ENCODE assay signal across 1 cellular context in the genomic region with DNA sequence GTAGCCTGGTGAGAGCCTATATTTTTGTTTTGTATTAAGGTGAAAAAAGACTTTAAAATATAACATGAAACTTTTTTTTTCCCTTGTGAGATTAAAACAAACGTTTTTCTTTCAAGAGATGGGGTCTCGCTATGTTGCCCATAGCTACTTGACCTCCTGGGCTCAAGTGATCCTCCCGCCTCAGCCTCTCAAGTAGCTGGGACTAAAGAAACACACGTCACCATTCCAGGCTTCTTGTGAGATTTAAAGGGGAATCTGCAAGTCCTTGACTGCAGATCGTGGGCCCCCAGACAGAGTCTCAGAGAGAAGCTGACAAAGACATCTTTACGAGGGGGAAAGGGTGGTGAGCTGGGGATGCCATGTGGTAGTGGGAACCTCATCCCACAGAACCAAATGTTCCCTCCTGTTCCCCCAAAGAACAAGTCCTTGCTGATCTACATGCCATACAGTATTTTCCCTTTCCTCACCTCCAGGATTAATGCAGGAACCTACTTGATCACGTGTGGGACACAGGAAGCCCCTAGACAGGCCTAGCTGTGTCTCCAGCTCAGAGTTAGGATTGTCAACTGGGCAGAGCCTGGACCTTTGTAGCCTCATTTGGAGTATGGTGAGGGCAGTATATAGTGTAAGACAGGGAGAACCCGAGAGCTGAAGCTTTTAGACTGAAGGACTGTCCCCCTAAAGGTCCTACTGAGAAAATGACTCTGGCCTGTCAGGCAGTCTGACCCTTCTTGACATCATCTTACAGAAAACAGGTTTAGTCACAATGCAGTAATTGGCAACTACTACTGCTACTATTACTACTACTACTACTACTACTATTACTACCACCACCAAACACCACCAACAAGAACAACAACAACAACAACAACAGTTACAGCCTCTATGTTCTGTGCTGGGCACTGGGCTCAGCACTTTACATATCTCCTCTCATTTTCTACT.
TF ChIP-seq lines count a peak whose summit lies in the region.

No MANE protein-coding gene starts in this region.

TF ChIP-seq in HepG2, 621 proteins besides CTCF, POLR2A, EP300 and RAD21 (continued from another document):
- TF ChIP-seq, protein P1, sequence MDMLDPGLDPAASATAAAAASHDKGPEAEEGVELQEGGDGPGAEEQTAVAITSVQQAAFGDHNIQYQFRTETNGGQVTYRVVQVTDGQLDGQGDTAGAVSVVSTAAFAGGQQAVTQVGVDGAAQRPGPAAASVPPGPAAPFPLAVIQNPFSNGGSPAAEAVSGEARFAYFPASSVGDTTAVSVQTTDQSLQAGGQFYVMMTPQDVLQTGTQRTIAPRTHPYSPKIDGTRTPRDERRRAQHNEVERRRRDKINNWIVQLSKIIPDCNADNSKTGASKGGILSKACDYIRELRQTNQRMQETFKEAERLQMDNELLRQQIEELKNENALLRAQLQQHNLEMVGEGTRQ (IDR thresholded peaks at IDR 0.05; ENCODE audit: low read depth, low read length) = 0 out of 2 replicates have a peak, but pooled peaks have one; percentile 10
- TF ChIP-seq, protein P1 (CRISPR knock-in tag; IDR thresholded peaks at IDR 0.05; ENCODE audit: borderline replicate concordance) = peak; percentile 61; the same call in 1 of the 2 replicates
- TF ChIP-seq, protein P2, sequence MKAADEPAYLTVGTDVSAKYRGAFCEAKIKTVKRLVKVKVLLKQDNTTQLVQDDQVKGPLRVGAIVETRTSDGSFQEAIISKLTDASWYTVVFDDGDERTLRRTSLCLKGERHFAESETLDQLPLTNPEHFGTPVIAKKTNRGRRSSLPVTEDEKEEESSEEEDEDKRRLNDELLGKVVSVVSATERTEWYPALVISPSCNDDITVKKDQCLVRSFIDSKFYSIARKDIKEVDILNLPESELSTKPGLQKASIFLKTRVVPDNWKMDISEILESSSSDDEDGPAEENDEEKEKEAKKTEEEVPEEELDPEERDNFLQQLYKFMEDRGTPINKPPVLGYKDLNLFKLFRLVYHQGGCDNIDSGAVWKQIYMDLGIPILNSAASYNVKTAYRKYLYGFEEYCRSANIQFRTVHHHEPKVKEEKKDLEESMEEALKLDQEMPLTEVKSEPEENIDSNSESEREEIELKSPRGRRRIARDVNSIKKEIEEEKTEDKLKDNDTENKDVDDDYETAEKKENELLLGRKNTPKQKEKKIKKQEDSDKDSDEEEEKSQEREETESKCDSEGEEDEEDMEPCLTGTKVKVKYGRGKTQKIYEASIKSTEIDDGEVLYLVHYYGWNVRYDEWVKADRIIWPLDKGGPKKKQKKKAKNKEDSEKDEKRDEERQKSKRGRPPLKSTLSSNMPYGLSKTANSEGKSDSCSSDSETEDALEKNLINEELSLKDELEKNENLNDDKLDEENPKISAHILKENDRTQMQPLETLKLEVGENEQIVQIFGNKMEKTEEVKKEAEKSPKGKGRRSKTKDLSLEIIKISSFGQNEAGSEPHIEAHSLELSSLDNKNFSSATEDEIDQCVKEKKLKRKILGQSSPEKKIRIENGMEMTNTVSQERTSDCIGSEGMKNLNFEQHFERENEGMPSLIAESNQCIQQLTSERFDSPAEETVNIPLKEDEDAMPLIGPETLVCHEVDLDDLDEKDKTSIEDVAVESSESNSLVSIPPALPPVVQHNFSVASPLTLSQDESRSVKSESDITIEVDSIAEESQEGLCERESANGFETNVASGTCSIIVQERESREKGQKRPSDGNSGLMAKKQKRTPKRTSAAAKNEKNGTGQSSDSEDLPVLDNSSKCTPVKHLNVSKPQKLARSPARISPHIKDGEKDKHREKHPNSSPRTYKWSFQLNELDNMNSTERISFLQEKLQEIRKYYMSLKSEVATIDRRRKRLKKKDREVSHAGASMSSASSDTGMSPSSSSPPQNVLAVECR (CRISPR knock-in tag; IDR thresholded peaks at IDR 0.05; ENCODE audit: borderline replicate concordance) = 0 out of 2 replicates have a peak, but pooled peaks have one; percentile 6
- no peak for TF ChIP-seq ZZZ3 (CRISPR knock-in tag; IDR thresholded peaks at IDR 0.05; ENCODE audit: borderline replicate concordance)
- TF ChIP-seq ASH2L (IDR thresholded peaks at IDR 0.05; ENCODE audit: insufficient read length, low read depth, low read length) = peak; percentile 60
- no peak for TF ChIP-seq SMAD3 (CRISPR knock-in tag; IDR thresholded peaks at IDR 0.05)
- TF ChIP-seq, protein P3, sequence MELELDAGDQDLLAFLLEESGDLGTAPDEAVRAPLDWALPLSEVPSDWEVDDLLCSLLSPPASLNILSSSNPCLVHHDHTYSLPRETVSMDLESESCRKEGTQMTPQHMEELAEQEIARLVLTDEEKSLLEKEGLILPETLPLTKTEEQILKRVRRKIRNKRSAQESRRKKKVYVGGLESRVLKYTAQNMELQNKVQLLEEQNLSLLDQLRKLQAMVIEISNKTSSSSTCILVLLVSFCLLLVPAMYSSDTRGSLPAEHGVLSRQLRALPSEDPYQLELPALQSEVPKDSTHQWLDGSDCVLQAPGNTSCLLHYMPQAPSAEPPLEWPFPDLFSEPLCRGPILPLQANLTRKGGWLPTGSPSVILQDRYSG (CRISPR knock-in tag; IDR thresholded peaks at IDR 0.05) = 0 out of 2 replicates have a peak, but pooled peaks have one; percentile 6
- TF ChIP-seq, protein P4, sequence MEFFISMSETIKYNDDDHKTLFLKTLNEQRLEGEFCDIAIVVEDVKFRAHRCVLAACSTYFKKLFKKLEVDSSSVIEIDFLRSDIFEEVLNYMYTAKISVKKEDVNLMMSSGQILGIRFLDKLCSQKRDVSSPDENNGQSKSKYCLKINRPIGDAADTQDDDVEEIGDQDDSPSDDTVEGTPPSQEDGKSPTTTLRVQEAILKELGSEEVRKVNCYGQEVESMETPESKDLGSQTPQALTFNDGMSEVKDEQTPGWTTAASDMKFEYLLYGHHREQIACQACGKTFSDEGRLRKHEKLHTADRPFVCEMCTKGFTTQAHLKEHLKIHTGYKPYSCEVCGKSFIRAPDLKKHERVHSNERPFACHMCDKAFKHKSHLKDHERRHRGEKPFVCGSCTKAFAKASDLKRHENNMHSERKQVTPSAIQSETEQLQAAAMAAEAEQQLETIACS (CRISPR knock-in tag; IDR thresholded peaks at IDR 0.05) = 0 out of 2 replicates have a peak, but pooled peaks have one; percentile 41
- TF ChIP-seq ZNF543 (CRISPR knock-in tag; IDR thresholded peaks at IDR 0.05) = no peak
- TF ChIP-seq ZNF766 (CRISPR knock-in tag; IDR thresholded peaks at IDR 0.05; ENCODE audit: borderline replicate concordance) = 0 out of 2 replicates have a peak, but pooled peaks have one; percentile 13
- 0 out of 2 replicates have a peak, but pooled peaks have one; percentile 40 for TF ChIP-seq ZNF615 (CRISPR knock-in tag; IDR thresholded peaks at IDR 0.05; ENCODE audit: borderline replicate concordance)
- no peak for TF ChIP-seq STAT5B (CRISPR knock-in tag; IDR thresholded peaks at IDR 0.05)
- peak; percentile 46; the same call in 1 of the 2 replicates for TF ChIP-seq ZNF501 (CRISPR knock-in tag; IDR thresholded peaks at IDR 0.05)
- TF ChIP-seq, protein P5, sequence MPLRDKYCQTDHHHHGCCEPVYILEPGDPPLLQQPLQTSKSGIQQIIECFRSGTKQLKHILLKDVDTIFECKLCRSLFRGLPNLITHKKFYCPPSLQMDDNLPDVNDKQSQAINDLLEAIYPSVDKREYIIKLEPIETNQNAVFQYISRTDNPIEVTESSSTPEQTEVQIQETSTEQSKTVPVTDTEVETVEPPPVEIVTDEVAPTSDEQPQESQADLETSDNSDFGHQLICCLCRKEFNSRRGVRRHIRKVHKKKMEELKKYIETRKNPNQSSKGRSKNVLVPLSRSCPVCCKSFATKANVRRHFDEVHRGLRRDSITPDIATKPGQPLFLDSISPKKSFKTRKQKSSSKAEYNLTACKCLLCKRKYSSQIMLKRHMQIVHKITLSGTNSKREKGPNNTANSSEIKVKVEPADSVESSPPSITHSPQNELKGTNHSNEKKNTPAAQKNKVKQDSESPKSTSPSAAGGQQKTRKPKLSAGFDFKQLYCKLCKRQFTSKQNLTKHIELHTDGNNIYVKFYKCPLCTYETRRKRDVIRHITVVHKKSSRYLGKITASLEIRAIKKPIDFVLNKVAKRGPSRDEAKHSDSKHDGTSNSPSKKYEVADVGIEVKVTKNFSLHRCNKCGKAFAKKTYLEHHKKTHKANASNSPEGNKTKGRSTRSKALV (CRISPR knock-in tag; IDR thresholded peaks at IDR 0.05) = 0 out of 2 replicates have a peak, but pooled peaks have one; percentile 38
- no peak for TF ChIP-seq TSC22D2 (CRISPR knock-in tag; IDR thresholded peaks at IDR 0.05; ENCODE audit: borderline replicate concordance)
- TF ChIP-seq, protein P6, sequence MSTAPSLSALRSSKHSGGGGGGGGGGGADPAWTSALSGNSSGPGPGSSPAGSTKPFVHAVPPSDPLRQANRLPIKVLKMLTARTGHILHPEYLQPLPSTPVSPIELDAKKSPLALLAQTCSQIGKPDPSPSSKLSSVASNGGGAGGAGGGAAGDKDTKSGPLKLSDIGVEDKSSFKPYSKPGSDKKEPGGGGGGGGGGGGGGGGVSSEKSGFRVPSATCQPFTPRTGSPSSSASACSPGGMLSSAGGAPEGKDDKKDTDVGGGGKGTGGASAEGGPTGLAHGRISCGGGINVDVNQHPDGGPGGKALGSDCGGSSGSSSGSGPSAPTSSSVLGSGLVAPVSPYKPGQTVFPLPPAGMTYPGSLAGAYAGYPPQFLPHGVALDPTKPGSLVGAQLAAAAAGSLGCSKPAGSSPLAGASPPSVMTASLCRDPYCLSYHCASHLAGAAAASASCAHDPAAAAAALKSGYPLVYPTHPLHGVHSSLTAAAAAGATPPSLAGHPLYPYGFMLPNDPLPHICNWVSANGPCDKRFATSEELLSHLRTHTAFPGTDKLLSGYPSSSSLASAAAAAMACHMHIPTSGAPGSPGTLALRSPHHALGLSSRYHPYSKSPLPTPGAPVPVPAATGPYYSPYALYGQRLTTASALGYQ (CRISPR knock-in tag; IDR thresholded peaks at IDR 0.05) = 0 out of 2 replicates have a peak, but pooled peaks have one; percentile 18
- 0 out of 2 replicates have a peak, but pooled peaks have one; percentile 16 for TF ChIP-seq ISL2 (CRISPR knock-in tag; IDR thresholded peaks at IDR 0.05)
- no peak for TF ChIP-seq ZNF556 (CRISPR knock-in tag; IDR thresholded peaks at IDR 0.05; ENCODE audit: borderline replicate concordance)
- TF ChIP-seq ZNF382 (CRISPR knock-in tag; IDR thresholded peaks at IDR 0.05; ENCODE audit: borderline replicate concordance) = no peak
- TF ChIP-seq, protein P7, sequence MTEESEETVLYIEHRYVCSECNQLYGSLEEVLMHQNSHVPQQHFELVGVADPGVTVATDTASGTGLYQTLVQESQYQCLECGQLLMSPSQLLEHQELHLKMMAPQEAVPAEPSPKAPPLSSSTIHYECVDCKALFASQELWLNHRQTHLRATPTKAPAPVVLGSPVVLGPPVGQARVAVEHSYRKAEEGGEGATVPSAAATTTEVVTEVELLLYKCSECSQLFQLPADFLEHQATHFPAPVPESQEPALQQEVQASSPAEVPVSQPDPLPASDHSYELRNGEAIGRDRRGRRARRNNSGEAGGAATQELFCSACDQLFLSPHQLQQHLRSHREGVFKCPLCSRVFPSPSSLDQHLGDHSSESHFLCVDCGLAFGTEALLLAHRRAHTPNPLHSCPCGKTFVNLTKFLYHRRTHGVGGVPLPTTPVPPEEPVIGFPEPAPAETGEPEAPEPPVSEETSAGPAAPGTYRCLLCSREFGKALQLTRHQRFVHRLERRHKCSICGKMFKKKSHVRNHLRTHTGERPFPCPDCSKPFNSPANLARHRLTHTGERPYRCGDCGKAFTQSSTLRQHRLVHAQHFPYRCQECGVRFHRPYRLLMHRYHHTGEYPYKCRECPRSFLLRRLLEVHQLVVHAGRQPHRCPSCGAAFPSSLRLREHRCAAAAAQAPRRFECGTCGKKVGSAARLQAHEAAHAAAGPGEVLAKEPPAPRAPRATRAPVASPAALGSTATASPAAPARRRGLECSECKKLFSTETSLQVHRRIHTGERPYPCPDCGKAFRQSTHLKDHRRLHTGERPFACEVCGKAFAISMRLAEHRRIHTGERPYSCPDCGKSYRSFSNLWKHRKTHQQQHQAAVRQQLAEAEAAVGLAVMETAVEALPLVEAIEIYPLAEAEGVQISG (CRISPR knock-in tag; IDR thresholded peaks at IDR 0.05) = peak; percentile 9; the same call in 1 of the 2 replicates
- TF ChIP-seq NCOA1 (CRISPR knock-in tag; IDR thresholded peaks at IDR 0.05) = no peak
- no peak for TF ChIP-seq SOX5 (CRISPR knock-in tag; IDR thresholded peaks at IDR 0.05; ENCODE audit: borderline replicate concordance)
- no peak for TF ChIP-seq TBL1XR1 (IDR thresholded peaks at IDR 0.05; ENCODE audit: borderline replicate concordance, low read length, partially characterized antibody)
- TF ChIP-seq KLF12 (CRISPR knock-in tag; IDR thresholded peaks at IDR 0.05; ENCODE audit: borderline replicate concordance) = 0 out of 2 replicates have a peak, but pooled peaks have one; percentile 16
- TF ChIP-seq SMYD3 (CRISPR knock-in tag; IDR thresholded peaks at IDR 0.05) = no peak
- no peak for TF ChIP-seq PHF5A (CRISPR knock-in tag; IDR thresholded peaks at IDR 0.05; ENCODE audit: low read depth, unreplicated experiment)
- TF ChIP-seq NFIC (IDR thresholded peaks at IDR 0.05; ENCODE audit: low read length) = no peak
- TF ChIP-seq, protein P8, sequence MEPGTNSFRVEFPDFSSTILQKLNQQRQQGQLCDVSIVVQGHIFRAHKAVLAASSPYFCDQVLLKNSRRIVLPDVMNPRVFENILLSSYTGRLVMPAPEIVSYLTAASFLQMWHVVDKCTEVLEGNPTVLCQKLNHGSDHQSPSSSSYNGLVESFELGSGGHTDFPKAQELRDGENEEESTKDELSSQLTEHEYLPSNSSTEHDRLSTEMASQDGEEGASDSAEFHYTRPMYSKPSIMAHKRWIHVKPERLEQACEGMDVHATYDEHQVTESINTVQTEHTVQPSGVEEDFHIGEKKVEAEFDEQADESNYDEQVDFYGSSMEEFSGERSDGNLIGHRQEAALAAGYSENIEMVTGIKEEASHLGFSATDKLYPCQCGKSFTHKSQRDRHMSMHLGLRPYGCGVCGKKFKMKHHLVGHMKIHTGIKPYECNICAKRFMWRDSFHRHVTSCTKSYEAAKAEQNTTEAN (CRISPR knock-in tag; conservative IDR thresholded peaks at IDR 0.05) = 0 out of 2 replicates have a peak, but pooled peaks have one; percentile 9
- TF ChIP-seq HMGA1 (CRISPR knock-in tag; conservative IDR thresholded peaks at IDR 0.05) = no peak
- 0 out of 2 replicates have a peak, but pooled peaks have one; percentile 13 for TF ChIP-seq ZFY (CRISPR knock-in tag; IDR thresholded peaks at IDR 0.05)
- no peak for TF ChIP-seq ZBTB21 (CRISPR knock-in tag; IDR thresholded peaks at IDR 0.05)
- peak; percentile 62; the same call in 1 of the 2 replicates for TF ChIP-seq ZKSCAN5 (CRISPR knock-in tag; IDR thresholded peaks at IDR 0.05)
- no peak for TF ChIP-seq FLYWCH1 (CRISPR knock-in tag; IDR thresholded peaks at IDR 0.05)
- TF ChIP-seq ERF (CRISPR knock-in tag; IDR thresholded peaks at IDR 0.05) = no peak
- TF ChIP-seq ATF1 (CRISPR knock-in tag; IDR thresholded peaks at IDR 0.05) = peak; percentile 53; the same call in 1 of the 2 replicates
- TF ChIP-seq MEIS1 (CRISPR knock-in tag; IDR thresholded peaks at IDR 0.05; ENCODE audit: borderline replicate concordance) = peak; percentile 34; the same call in 1 of the 2 replicates
- no peak for TF ChIP-seq RNF2 (conservative IDR thresholded peaks at IDR 0.05; ENCODE audit: low read depth)
